In genomic region chr6:113908801-113909200, GRCh38 we compare ENCODE assay signal across 7 cellular contexts.
"Had no signal": no experiment of that assay in that cellular context is flagged by ENCODE, and none has a peak within 500 bp of the region (broad histone marks: within the 10 kb centered on the region; RNA-seq: fewer than 3 reads in every experiment).

No MANE protein-coding gene starts in this region.

- H3K4me1 ChIP-seq: foreskin keratinocyte, prostate gland had no signal

- DNase-seq: right lobe of liver; stimulated activated CD4-positive, alpha-beta T cell treated with anti-CD3 and anti-CD28 coated beads, Interleukin-2, amount 100 ng/mL, for 24 hours; stimulated activated naive B cell treated with anti-CD40 and anti-IgM and Interleukin-4, amounts not matched to agents 10 μg/mL and 1 μg/mL and 100 μg/mL, for 72 hours had no signal

- H3K36me3 ChIP-seq: esophagus muscularis mucosa, prostate gland, right lobe of liver, tibial nerve had no signal

- ATAC-seq: foreskin keratinocyte had no signal

- H3K9me3 ChIP-seq: esophagus muscularis mucosa, prostate gland, right lobe of liver, tibial nerve had no signal

- H3K4me3 ChIP-seq: esophagus muscularis mucosa, prostate gland, right lobe of liver, tibial nerve had no signal

- H3K27ac ChIP-seq: esophagus muscularis mucosa, foreskin keratinocyte, prostate gland, right lobe of liver, tibial nerve had no signal

- H3K27me3 ChIP-seq: esophagus muscularis mucosa, foreskin keratinocyte, right lobe of liver, tibial nerve had no signal
